In genomic region chr1:32464716-32465540, GRCh38 we compare ENCODE assay signal across 1 cellular context.
TF ChIP-seq lines count a peak whose summit lies in the region.

Gene ZBTB8B (plus strand): TSS chr1:32465072. CDS start chr1:32470625, 5,553 bp downstream.

TF ChIP-seq in HepG2, 621 proteins besides CTCF, POLR2A, EP300 and RAD21 (continued from another document and continues in another):
- TF ChIP-seq MXD1 (CRISPR knock-in tag; IDR thresholded peaks at IDR 0.05), result peak; percentile 43; the same call in 1 of the 2 replicates
- 0 out of 2 replicates have a peak, but pooled peaks have one; percentile 29 for TF ChIP-seq ZNF891 (CRISPR knock-in tag; IDR thresholded peaks at IDR 0.05)
- TF ChIP-seq NR2F6 (IDR thresholded peaks at IDR 0.05), result no peak
- TF ChIP-seq NR2F6 (CRISPR knock-in tag; IDR thresholded peaks at IDR 0.05), result no peak
- TF ChIP-seq ZNF605 (CRISPR knock-in tag; IDR thresholded peaks at IDR 0.05), result no peak
- TF ChIP-seq ZBTB38 (CRISPR knock-in tag; IDR thresholded peaks at IDR 0.05), result no peak
- TF ChIP-seq HNRNPUL1 (IDR thresholded peaks at IDR 0.05; ENCODE audit: low read depth, low read length), result no peak
- TF ChIP-seq ZNF619 (CRISPR knock-in tag; IDR thresholded peaks at IDR 0.05), result no peak
- no peak for TF ChIP-seq IRF9 (CRISPR knock-in tag; IDR thresholded peaks at IDR 0.05; ENCODE audit: borderline replicate concordance)
- TF ChIP-seq, protein P1, sequence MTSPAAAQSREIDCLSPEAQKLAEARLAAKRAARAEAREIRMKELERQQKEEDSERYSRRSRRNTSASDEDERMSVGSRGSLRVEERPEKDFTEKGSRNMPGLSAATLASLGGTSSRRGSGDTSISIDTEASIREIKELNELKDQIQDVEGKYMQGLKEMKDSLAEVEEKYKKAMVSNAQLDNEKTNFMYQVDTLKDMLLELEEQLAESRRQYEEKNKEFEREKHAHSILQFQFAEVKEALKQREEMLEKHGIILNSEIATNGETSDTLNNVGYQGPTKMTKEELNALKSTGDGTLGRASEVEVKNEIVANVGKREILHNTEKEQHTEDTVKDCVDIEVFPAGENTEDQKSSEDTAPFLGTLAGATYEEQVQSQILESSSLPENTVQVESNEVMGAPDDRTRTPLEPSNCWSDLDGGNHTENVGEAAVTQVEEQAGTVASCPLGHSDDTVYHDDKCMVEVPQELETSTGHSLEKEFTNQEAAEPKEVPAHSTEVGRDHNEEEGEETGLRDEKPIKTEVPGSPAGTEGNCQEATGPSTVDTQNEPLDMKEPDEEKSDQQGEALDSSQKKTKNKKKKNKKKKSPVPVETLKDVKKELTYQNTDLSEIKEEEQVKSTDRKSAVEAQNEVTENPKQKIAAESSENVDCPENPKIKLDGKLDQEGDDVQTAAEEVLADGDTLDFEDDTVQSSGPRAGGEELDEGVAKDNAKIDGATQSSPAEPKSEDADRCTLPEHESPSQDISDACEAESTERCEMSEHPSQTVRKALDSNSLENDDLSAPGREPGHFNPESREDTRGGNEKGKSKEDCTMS (CRISPR knock-in tag; conservative IDR thresholded peaks at IDR 0.05), result no peak
- no peak for TF ChIP-seq NBN (conservative IDR thresholded peaks at IDR 0.05)
- TF ChIP-seq GABPA (IDR thresholded peaks at IDR 0.05; ENCODE audit: low read depth, low read length), result no peak
- no peak for TF ChIP-seq GABPA (CRISPR knock-in tag; IDR thresholded peaks at IDR 0.05; ENCODE audit: low read depth)
- TF ChIP-seq, protein P2, sequence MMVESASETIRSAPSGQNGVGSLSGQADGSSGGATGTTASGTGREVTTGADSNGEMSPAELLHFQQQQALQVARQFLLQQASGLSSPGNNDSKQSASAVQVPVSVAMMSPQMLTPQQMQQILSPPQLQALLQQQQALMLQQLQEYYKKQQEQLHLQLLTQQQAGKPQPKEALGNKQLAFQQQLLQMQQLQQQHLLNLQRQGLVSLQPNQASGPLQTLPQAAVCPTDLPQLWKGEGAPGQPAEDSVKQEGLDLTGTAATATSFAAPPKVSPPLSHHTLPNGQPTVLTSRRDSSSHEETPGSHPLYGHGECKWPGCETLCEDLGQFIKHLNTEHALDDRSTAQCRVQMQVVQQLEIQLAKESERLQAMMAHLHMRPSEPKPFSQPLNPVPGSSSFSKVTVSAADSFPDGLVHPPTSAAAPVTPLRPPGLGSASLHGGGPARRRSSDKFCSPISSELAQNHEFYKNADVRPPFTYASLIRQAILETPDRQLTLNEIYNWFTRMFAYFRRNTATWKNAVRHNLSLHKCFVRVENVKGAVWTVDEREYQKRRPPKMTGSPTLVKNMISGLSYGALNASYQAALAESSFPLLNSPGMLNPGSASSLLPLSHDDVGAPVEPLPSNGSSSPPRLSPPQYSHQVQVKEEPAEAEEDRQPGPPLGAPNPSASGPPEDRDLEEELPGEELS (CRISPR knock-in tag; IDR thresholded peaks at IDR 0.05), result no peak
- no peak for TF ChIP-seq CCAR2 (optimal IDR thresholded peaks at IDR 0.05; ENCODE audit: low read depth, low read length)
- TF ChIP-seq, protein P3, sequence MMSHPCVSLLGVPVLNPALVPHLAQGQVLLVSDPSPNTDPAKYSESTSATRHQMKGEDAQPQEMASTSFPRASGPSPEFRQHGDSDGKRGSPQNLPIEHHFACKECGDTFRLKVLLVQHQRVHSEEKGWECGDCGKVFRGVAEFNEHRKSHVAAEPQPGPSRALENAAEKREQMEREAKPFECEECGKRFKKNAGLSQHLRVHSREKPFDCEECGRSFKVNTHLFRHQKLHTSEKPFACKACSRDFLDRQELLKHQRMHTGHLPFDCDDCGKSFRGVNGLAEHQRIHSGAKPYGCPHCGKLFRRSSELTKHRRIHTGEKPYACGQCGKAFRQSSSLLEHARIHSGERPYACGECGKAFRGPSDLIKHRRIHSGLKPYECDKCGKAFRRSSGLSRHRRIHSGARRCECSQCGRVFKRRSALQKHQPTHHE (CRISPR knock-in tag; IDR thresholded peaks at IDR 0.05; ENCODE audit: borderline replicate concordance), result no peak
- TF ChIP-seq, protein P4, sequence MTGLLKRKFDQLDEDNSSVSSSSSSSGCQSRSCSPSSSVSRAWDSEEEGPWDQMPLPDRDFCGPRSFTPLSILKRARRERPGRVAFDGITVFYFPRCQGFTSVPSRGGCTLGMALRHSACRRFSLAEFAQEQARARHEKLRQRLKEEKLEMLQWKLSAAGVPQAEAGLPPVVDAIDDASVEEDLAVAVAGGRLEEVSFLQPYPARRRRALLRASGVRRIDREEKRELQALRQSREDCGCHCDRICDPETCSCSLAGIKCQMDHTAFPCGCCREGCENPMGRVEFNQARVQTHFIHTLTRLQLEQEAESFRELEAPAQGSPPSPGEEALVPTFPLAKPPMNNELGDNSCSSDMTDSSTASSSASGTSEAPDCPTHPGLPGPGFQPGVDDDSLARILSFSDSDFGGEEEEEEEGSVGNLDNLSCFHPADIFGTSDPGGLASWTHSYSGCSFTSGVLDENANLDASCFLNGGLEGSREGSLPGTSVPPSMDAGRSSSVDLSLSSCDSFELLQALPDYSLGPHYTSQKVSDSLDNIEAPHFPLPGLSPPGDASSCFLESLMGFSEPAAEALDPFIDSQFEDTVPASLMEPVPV (CRISPR knock-in tag; IDR thresholded peaks at IDR 0.05), result no peak
- 0 out of 2 replicates have a peak, but pooled peaks have one; percentile 4 for TF ChIP-seq ARID5B (CRISPR knock-in tag; IDR thresholded peaks at IDR 0.05)
- TF ChIP-seq, protein P5, sequence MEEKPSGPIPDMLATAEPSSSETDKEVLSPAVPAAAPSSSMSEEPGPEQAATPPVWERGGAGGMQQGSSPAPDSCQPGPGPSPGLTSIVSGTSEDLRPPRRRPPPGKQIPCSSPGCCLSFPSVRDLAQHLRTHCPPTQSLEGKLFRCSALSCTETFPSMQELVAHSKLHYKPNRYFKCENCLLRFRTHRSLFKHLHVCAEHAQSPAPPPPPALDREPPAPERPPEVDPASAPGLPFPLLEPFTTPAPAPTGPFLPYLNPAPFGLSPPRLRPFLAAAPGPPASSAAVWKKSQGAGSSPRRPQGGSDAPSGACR (CRISPR knock-in tag; IDR thresholded peaks at IDR 0.05), result no peak
- TF ChIP-seq ZNF776 (CRISPR knock-in tag; IDR thresholded peaks at IDR 0.05), result no peak
- no peak for TF ChIP-seq ZNF367 (CRISPR knock-in tag; IDR thresholded peaks at IDR 0.05; ENCODE audit: borderline replicate concordance)
- TF ChIP-seq, protein P6, sequence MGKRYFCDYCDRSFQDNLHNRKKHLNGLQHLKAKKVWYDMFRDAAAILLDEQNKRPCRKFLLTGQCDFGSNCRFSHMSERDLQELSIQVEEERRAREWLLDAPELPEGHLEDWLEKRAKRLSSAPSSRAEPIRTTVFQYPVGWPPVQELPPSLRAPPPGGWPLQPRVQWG (CRISPR knock-in tag; IDR thresholded peaks at IDR 0.05; ENCODE audit: borderline replicate concordance, low read depth), result no peak
- TF ChIP-seq MIXL1 (CRISPR knock-in tag; IDR thresholded peaks at IDR 0.05), result no peak
- TF ChIP-seq ATRX (CRISPR knock-in tag; IDR thresholded peaks at IDR 0.05; ENCODE audit: borderline replicate concordance), result no peak
- TF ChIP-seq ZNF232 (CRISPR knock-in tag; IDR thresholded peaks at IDR 0.05; ENCODE audit: borderline replicate concordance), result no peak
- no peak for TF ChIP-seq ZNF513 (CRISPR knock-in tag; conservative IDR thresholded peaks at IDR 0.05)
- no peak for TF ChIP-seq ZNF720 (CRISPR knock-in tag; IDR thresholded peaks at IDR 0.05)
- peak; percentile 65; the same call in 1 of the 2 replicates for TF ChIP-seq SP4 (CRISPR knock-in tag; IDR thresholded peaks at IDR 0.05)
- TF ChIP-seq ZNF251 (CRISPR knock-in tag; IDR thresholded peaks at IDR 0.05), result no peak
- TF ChIP-seq CENPX (CRISPR knock-in tag; IDR thresholded peaks at IDR 0.05), result no peak
- TF ChIP-seq, protein P7, sequence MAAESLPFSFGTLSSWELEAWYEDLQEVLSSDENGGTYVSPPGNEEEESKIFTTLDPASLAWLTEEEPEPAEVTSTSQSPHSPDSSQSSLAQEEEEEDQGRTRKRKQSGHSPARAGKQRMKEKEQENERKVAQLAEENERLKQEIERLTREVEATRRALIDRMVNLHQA (CRISPR knock-in tag; IDR thresholded peaks at IDR 0.05), result no peak
- no peak for TF ChIP-seq ZNF564 (CRISPR knock-in tag; IDR thresholded peaks at IDR 0.05)
- TF ChIP-seq KAT7 (CRISPR knock-in tag; IDR thresholded peaks at IDR 0.05; ENCODE audit: borderline replicate concordance), result no peak
- TF ChIP-seq SPEN (CRISPR knock-in tag; IDR thresholded peaks at IDR 0.05; ENCODE audit: low read depth), result no peak
- 0 out of 2 replicates have a peak, but pooled peaks have one; percentile 24 for TF ChIP-seq ZNF263 (CRISPR knock-in tag; IDR thresholded peaks at IDR 0.05)
- TF ChIP-seq ZNF256 (CRISPR knock-in tag; conservative IDR thresholded peaks at IDR 0.05), result no peak
- TF ChIP-seq, protein P8, sequence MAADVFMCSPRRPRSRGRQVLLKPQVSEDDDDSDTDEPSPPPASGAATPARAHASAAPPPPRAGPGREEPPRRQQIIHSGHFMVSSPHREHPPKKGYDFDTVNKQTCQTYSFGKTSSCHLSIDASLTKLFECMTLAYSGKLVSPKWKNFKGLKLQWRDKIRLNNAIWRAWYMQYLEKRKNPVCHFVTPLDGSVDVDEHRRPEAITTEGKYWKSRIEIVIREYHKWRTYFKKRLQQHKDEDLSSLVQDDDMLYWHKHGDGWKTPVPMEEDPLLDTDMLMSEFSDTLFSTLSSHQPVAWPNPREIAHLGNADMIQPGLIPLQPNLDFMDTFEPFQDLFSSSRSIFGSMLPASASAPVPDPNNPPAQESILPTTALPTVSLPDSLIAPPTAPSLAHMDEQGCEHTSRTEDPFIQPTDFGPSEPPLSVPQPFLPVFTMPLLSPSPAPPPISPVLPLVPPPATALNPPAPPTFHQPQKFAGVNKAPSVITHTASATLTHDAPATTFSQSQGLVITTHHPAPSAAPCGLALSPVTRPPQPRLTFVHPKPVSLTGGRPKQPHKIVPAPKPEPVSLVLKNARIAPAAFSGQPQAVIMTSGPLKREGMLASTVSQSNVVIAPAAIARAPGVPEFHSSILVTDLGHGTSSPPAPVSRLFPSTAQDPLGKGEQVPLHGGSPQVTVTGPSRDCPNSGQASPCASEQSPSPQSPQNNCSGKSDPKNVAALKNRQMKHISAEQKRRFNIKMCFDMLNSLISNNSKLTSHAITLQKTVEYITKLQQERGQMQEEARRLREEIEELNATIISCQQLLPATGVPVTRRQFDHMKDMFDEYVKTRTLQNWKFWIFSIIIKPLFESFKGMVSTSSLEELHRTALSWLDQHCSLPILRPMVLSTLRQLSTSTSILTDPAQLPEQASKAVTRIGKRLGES (CRISPR knock-in tag; IDR thresholded peaks at IDR 0.05; ENCODE audit: borderline replicate concordance), result no peak
- no peak for TF ChIP-seq PHB2 (IDR thresholded peaks at IDR 0.05; ENCODE audit: partially characterized antibody)
- 0 out of 2 replicates have a peak, but pooled peaks have one; percentile 33 for TF ChIP-seq ZNF333 (CRISPR knock-in tag; IDR thresholded peaks at IDR 0.05; ENCODE audit: borderline replicate concordance)
- TF ChIP-seq MED1 (CRISPR knock-in tag; IDR thresholded peaks at IDR 0.05), result 0 out of 2 replicates have a peak, but pooled peaks have one; percentile 9
- TF ChIP-seq, protein P9, sequence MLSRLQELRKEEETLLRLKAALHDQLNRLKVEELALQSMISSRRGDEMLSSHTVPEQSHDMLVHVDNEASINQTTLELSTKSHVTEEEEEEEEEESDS (CRISPR knock-in tag; IDR thresholded peaks at IDR 0.05; ENCODE audit: borderline replicate concordance), result no peak
- TF ChIP-seq YEATS2 (CRISPR knock-in tag; IDR thresholded peaks at IDR 0.05; ENCODE audit: borderline replicate concordance), result no peak
- TF ChIP-seq AGO1 (IDR thresholded peaks at IDR 0.05; ENCODE audit: low read depth, low read length, poor library complexity, severe bottlenecking), result peak; percentile 45
- TF ChIP-seq SALL2 (CRISPR knock-in tag; IDR thresholded peaks at IDR 0.05), result peak; percentile 49; the same call in 1 of the 2 replicates
- TF ChIP-seq ZNF75D (CRISPR knock-in tag; IDR thresholded peaks at IDR 0.05; ENCODE audit: borderline replicate concordance), result no peak
- TF ChIP-seq ZNF790 (CRISPR knock-in tag; IDR thresholded peaks at IDR 0.05; ENCODE audit: borderline replicate concordance), result no peak
